9 cellular contexts compared by ENCODE assay signal in the genomic region with DNA sequence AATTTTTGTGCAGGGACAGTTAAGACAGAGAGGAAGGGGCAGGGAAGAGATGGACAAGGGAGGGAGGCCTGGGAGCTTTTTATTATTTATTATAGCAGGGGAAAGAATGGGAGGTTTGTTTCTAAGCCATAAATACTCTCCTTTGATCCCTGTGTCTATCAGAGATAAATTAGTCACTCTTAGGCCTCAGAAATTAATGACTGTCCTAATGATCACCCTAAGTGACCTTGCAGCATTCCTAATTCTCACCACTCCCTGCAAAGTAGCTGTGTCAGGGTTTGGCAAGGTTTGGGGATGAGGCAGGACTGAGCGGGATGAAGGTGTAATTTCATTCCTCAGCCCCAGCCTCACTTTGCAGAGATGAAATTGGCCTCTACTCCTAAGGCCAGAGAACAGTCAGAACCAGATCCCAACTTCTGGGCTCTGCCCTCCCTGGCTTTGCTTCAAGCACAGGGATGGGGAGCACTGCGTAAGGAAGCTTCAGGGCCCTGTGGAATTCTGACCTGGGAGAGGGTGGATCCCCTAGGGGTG.
A peak's percentile ranks its signal among the peaks of the same experiment; 100 is the strongest.
DNase-seq lines count a peak whose midpoint lies in the region; ATAC-seq and TF ChIP-seq lines count a peak whose summit lies in the region.
"Had no signal": no experiment of that assay in that cellular context is flagged by ENCODE, and none has a peak within 500 bp of the region (broad histone marks: within the 10 kb centered on the region; RNA-seq: fewer than 3 reads in every experiment).

No MANE protein-coding gene starts in this region.

- H3K36me3 ChIP-seq in OCI-LY7 (ENCODE audit: insufficient read depth, low read length) (no peaks in the 10 kb centered on the region), ectodermal cell (ENCODE audit: control insufficient read depth, insufficient read depth, low read length) (no peaks in the 10 kb centered on the region)

- H3K9me2 ChIP-seq in OCI-LY7 (ENCODE audit: insufficient read depth, low read length), result no peaks in the 10 kb centered on the region

- H3K36me3 Mint-ChIP-seq in nephron progenitor cell (ENCODE audit: low read depth), result no peaks in the 10 kb centered on the region
- no peaks in the 10 kb centered on the region for H3K36me3 Mint-ChIP-seq in type B pancreatic cell

- H3K27me3 ChIP-seq in ectodermal cell (ENCODE audit: control insufficient read depth, insufficient read depth, low read length, poor library complexity, severe bottlenecking), result no peaks in the 10 kb centered on the region

- POLR2A ChIA-PET in OCI-LY7 (lab: Charles Lee), result interaction anchor here (0.6 kb wide), 2 partner anchors 288 to 436 kb away, joined by 3 to 5 read pairs; no protein-coding TSS in a partner anchor

- BruUV-seq in OCI-LY7 (replicated peaks; lab: Mats Ljungman, UMichigan), result no TSS peak

- peaks cover 32% of the 10 kb centered on the region for H3K4me1 ChIP-seq in OCI-LY7 (ENCODE audit: insufficient read depth, low read length, poor library complexity, severe bottlenecking)
- H3K4me1 ChIP-seq in ectodermal cell (ENCODE audit: control insufficient read depth, insufficient read depth, low read length), result peaks cover 22% of the 10 kb centered on the region

- peak overlapping the region; percentile 38 for H3K27ac Mint-ChIP-seq in nephron progenitor cell
- H3K27ac Mint-ChIP-seq in type B pancreatic cell, result peak overlapping the region; percentile 97

- H3K4me1 Mint-ChIP-seq in nephron progenitor cell, result peaks cover 54% of the 10 kb centered on the region
- H3K4me1 Mint-ChIP-seq in type B pancreatic cell (ENCODE audit: unreplicated experiment), result peaks cover 36% of the 10 kb centered on the region

- ATAC-seq in HG03457 (IDR thresholded peaks at IDR 0.05; ENCODE audit: unreplicated experiment), result no peak

- H3K9me3 ChIP-seq in OCI-LY7 (ENCODE audit: low read length), result no peaks in the 10 kb centered on the region
- no peaks in the 10 kb centered on the region for H3K9me3 ChIP-seq in ectodermal cell (ENCODE audit: control insufficient read depth, low read length)

- H3K27me3 Mint-ChIP-seq in nephron progenitor cell (ENCODE audit: low read depth, poor library complexity), result peaks cover 5% of the 10 kb centered on the region
- H3K27me3 Mint-ChIP-seq in type B pancreatic cell, result no peaks in the 10 kb centered on the region

- H4K20me1 ChIP-seq in OCI-LY7 (ENCODE audit: insufficient read depth, low read length), result no peaks in the 10 kb centered on the region

- H3K4me3 ChIP-seq in OCI-LY7 (ENCODE audit: low read depth, low read length, poor library complexity, severe bottlenecking), result no peak overlapping the region
- H3K4me3 ChIP-seq in ectodermal cell (ENCODE audit: insufficient read depth, low read depth, low read length), result no peak overlapping the region

- WGBS in ectodermal cell, 2 experiments, result 22 to 24% methylated on average over 2 of the region's 2 CpGs

- no peak overlapping the region for H3K4me2 ChIP-seq in OCI-LY7 (ENCODE audit: low read length)

- intact Hi-C loops in OCI-LY7 (cut with micrococcal nuclease; ENCODE audit: unreplicated experiment), result loop anchor here (5.0 kb wide), 1 partner anchor 214 kb away; the partner anchor contains the start of gene B3GNT2

- DNase-seq in OCI-LY7 (ENCODE audit: low spot score), result no peak
- DNase-seq in nephron progenitor cell, result no peak
- DNase-seq in type B pancreatic cell (ENCODE audit: extremely low spot score, unreplicated experiment), result no peak
- DNase-seq in NCI-H1436 (lab: John Stamatoyannopoulos, UW), result no peak
- DNase-seq in iPS-NIHi7 (ENCODE audit: extremely low spot score), result no peak
- DNase-seq: activated CD4-positive, alpha-beta T cell treated with anti-CD3 and anti-CD28 coated beads for 1 hour; stimulated activated naive CD4-positive, alpha-beta T cell treated with Interleukin-2 at 50 U/mL for 16 hours had no signal

- CTCF ChIA-PET in OCI-LY7 (lab: Charles Lee; ENCODE audit: unreplicated experiment), result interaction anchor here (0.6 to 1.0 kb wide), 2 partner anchors 33 to 418 kb away, joined by 3 read pairs; no protein-coding TSS in a partner anchor

- peak overlapping the region; percentile 2 for H3K27ac ChIP-seq in OCI-LY7 (ENCODE audit: low read depth, low read length, poor library complexity, severe bottlenecking)
- peak overlapping the region; percentile 95 for H3K27ac ChIP-seq in ectodermal cell (ENCODE audit: insufficient read depth, low read depth, low read length, poor library complexity, severe bottlenecking)

- no peaks in the 10 kb centered on the region for H3K79me2 ChIP-seq in OCI-LY7 (ENCODE audit: insufficient read depth, low read depth, low read length)

- H3K4me3 Mint-ChIP-seq in nephron progenitor cell, result peak overlapping the region; percentile 31
- peak overlapping the region; percentile 75 for H3K4me3 Mint-ChIP-seq in type B pancreatic cell

- H3K9me3 Mint-ChIP-seq in nephron progenitor cell (no peaks in the 10 kb centered on the region), type B pancreatic cell (no peaks in the 10 kb centered on the region)

- TF ChIP-seq CTCF in OCI-LY7 (conservative IDR thresholded peaks at IDR 0.05; ENCODE audit: low read length) (no peak), nephron progenitor cell (IDR thresholded peaks at IDR 0.05) (no peak), type B pancreatic cell (conservative IDR thresholded peaks at IDR 0.05) (no peak)

- peak overlapping the region; percentile 94 for H2AFZ ChIP-seq in OCI-LY7 (ENCODE audit: low read length)
